In the genomic region with DNA sequence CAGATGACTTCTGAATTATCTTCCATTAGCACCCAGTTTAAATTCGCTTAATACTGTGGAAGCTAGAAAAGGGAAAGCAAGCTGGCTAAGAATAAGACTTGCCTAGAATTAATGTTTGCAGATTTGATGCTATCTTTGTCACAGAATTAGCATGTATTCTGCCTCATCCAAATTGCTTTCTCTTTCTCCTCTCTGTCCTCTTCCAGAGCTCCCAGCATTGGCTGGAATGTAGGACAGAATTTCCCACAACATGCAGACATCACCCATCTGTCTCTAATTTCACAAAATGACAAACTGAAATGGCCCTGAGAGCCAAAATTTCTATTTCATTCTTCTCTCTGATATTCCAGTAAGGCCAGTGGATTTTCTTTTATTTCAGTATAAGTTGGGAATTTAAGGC, we compare ENCODE assay signal across 1 cellular context.
TF ChIP-seq lines count a peak whose summit lies in the region.

No MANE protein-coding gene starts in this region.

TF ChIP-seq in WTC11, 78 proteins besides CTCF, POLR2A, EP300 and RAD21 (continued from another document):
- TF ChIP-seq, protein P1, sequence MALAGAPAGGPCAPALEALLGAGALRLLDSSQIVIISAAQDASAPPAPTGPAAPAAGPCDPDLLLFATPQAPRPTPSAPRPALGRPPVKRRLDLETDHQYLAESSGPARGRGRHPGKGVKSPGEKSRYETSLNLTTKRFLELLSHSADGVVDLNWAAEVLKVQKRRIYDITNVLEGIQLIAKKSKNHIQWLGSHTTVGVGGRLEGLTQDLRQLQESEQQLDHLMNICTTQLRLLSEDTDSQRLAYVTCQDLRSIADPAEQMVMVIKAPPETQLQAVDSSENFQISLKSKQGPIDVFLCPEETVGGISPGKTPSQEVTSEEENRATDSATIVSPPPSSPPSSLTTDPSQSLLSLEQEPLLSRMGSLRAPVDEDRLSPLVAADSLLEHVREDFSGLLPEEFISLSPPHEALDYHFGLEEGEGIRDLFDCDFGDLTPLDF (CRISPR knock-in tag; IDR thresholded peaks at IDR 0.05), result no peak
